ENCODE assay signal across 8 cellular contexts in the genomic region with DNA sequence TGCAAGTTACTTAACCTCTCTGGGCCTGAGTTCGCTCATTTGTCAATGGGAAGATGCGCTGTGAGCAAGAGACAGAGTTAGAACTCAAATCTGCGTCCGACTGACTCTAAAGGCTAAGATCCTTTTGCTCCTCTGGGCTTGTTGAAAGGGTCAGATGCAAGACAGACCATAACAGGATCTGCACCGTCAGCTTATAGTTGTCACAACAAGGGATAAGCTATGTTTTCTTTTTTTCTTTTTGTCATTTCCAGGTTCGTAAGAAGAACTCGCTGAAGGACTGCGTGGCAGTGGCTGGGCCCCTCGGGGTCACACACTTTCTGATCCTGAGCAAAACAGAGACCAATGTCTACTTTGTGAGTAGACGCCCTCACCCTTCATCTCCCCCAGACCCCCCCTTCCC. TPM values are rescaled to one million over a fixed set of nuclear protein-coding genes. Genes with fewer than 3 reads are reported as not detected.
DNase-seq lines count a peak whose midpoint lies in the region; ATAC-seq and TF ChIP-seq lines count a peak whose summit lies in the region.
"Had no signal": no experiment of that assay in that cellular context is flagged by ENCODE, and none has a peak within 500 bp of the region (broad histone marks: within the 10 kb centered on the region; RNA-seq: fewer than 3 reads in every experiment).

No MANE protein-coding gene starts in this region.

- peaks cover 53% of the 10 kb centered on the region for H3K36me3 Mint-ChIP-seq in activated CD4-positive, alpha-beta memory T cell treated with anti-CD3 and anti-CD28 coated beads for 36 hours
- peaks cover 50% of the 10 kb centered on the region for H3K36me3 Mint-ChIP-seq in stimulated activated memory B cell treated with anti-CD40 and anti-IgM and Interleukin-4, amounts not matched to agents 10 μg/mL and 1 μg/mL and 100 μg/mL, for 72 hours

- intact Hi-C loops in activated CD4-positive, alpha-beta memory T cell treated with anti-CD3 and anti-CD28 coated beads for 36 hours (cut with micrococcal nuclease): loop anchor here (5.0 to 10.0 kb wide), 3 partner anchors 145 to 1800 kb away; partner anchors contain the start of genes CD320, CDKN2D, KRI1 and MRPL4
- intact Hi-C loops in lower leg skin (cut with DNase I; ENCODE audit: low total_unique reads): no loop called here

- ATAC-seq in stimulated activated memory B cell treated with anti-CD40 and anti-IgM and Interleukin-4, amounts not matched to agents 10 μg/mL and 1 μg/mL and 100 μg/mL, for 72 hours: no peak
- ATAC-seq in GM21447 (IDR thresholded peaks at IDR 0.05; ENCODE audit: unreplicated experiment): no peak

- WGBS in iPS DF 6.9 (ENCODE audit: insufficient coverage, insufficient read length): no CpG with 5 or more reads among the region's 10 CpGs
- 80 to 81% methylated on average over 10 of the region's 10 CpGs for WGBS in lower leg skin, 2 donors

- H3K4me3 ChIP-seq in HEK293 (ENCODE audit: low read depth, low read length) (peak overlapping the region; percentile 93), iPS DF 6.9 (ENCODE audit: low read length) (peak overlapping the region; percentile 56; the same call in 1 of the 2 replicates), lower leg skin (ENCODE audit: low read depth, poor library complexity, severe bottlenecking) (no peak overlapping the region)

- POLR2A ChIA-PET in HEK293 (lab: Yijun Ruan, JAX): interaction anchor here (2.1 kb wide), 1 partner anchor 11 kb away, joined by 26 read pairs; no protein-coding TSS in a partner anchor
- POLR2A ChIA-PET in activated CD4-positive, alpha-beta memory T cell treated with anti-CD3 and anti-CD28 coated beads for 36 hours (lab: Charles Lee): interaction anchor here (1.0 to 7.2 kb wide), 4 partner anchors 8 to 14 kb away, joined by 3 to 76 read pairs (median 22); no protein-coding TSS in a partner anchor

- H3K36me3 ChIP-seq in HEK293 (ENCODE audit: control insufficient read depth in 2 of 2, insufficient read depth in 1 of 2, low read length in 2 of 2): peaks cover 14 to 51% of the 10 kb centered on the region in 2 experiments; a peak in 2 of 3 replicates
- H3K36me3 ChIP-seq in iPS DF 6.9 (ENCODE audit: control insufficient read depth, insufficient read depth, low read length): peaks cover 33% of the 10 kb centered on the region

- peak overlapping the region; percentile 99 for H3K27ac Mint-ChIP-seq in activated CD4-positive, alpha-beta memory T cell treated with anti-CD3 and anti-CD28 coated beads for 36 hours
- H3K27ac Mint-ChIP-seq in stimulated activated memory B cell treated with anti-CD40 and anti-IgM and Interleukin-4, amounts not matched to agents 10 μg/mL and 1 μg/mL and 100 μg/mL, for 72 hours: peak overlapping the region; percentile 99

- peaks cover 72% of the 10 kb centered on the region for H3K4me1 Mint-ChIP-seq in activated CD4-positive, alpha-beta memory T cell treated with anti-CD3 and anti-CD28 coated beads for 36 hours (ENCODE audit: low read depth)
- H3K4me1 Mint-ChIP-seq in stimulated activated memory B cell treated with anti-CD40 and anti-IgM and Interleukin-4, amounts not matched to agents 10 μg/mL and 1 μg/mL and 100 μg/mL, for 72 hours: peaks cover 82% of the 10 kb centered on the region

- TF ChIP-seq CTCF in HEK293 (tag by site-specific recombination; IDR thresholded peaks at IDR 0.05): no peak
- TF ChIP-seq CTCF in lower leg skin (IDR thresholded peaks at IDR 0.05): no peak

- no peak for DNase-seq in activated CD4-positive, alpha-beta memory T cell treated with anti-CD3 and anti-CD28 coated beads for 36 hours
- DNase-seq in iPS DF 6.9 (ENCODE audit: low read depth, low spot score): no peak
- no peak for DNase-seq in activated CD8-positive, alpha-beta memory T cell treated with anti-CD3 and anti-CD28 coated beads, Interleukin-2, amount 50 U/mL, for 48 hours
- no peak for DNase-seq in lower leg skin (ENCODE audit: low spot score in 2 of 2)
- DNase-seq: HCEC 1CT had no signal

- H3K4me3 Mint-ChIP-seq in activated CD4-positive, alpha-beta memory T cell treated with anti-CD3 and anti-CD28 coated beads for 36 hours: peak overlapping the region; percentile 88
- H3K4me3 Mint-ChIP-seq in stimulated activated memory B cell treated with anti-CD40 and anti-IgM and Interleukin-4, amounts not matched to agents 10 μg/mL and 1 μg/mL and 100 μg/mL, for 72 hours: peak overlapping the region; percentile 73

- H3K9me3 ChIP-seq in HEK293 (ENCODE audit: control insufficient read depth, insufficient read depth, low read depth, low read length): no peaks in the 10 kb centered on the region
- H3K9me3 ChIP-seq in iPS DF 6.9 (ENCODE audit: control insufficient read depth, insufficient read depth, low read length): no peaks in the 10 kb centered on the region

- no peak for TF ChIP-seq POLR2A in lower leg skin (IDR thresholded peaks at IDR 0.05)

- no peaks in the 10 kb centered on the region for H3K27me3 ChIP-seq in iPS DF 6.9 (ENCODE audit: control insufficient read depth, insufficient read depth, low read length)

- H3K27ac ChIP-seq in HEK293 (ENCODE audit: extremely low read depth, low read depth, low read length) (peak overlapping the region; percentile 65; the same call in 1 of the 2 replicates), iPS DF 6.9 (ENCODE audit: low read length) (no peak overlapping the region)

- no peaks in the 10 kb centered on the region for H3K27me3 Mint-ChIP-seq in activated CD4-positive, alpha-beta memory T cell treated with anti-CD3 and anti-CD28 coated beads for 36 hours
- no peaks in the 10 kb centered on the region for H3K27me3 Mint-ChIP-seq in stimulated activated memory B cell treated with anti-CD40 and anti-IgM and Interleukin-4, amounts not matched to agents 10 μg/mL and 1 μg/mL and 100 μg/mL, for 72 hours

- H3K9me3 Mint-ChIP-seq in activated CD4-positive, alpha-beta memory T cell treated with anti-CD3 and anti-CD28 coated beads for 36 hours: no peaks in the 10 kb centered on the region
- no peaks in the 10 kb centered on the region for H3K9me3 Mint-ChIP-seq in stimulated activated memory B cell treated with anti-CD40 and anti-IgM and Interleukin-4, amounts not matched to agents 10 μg/mL and 1 μg/mL and 100 μg/mL, for 72 hours

- CTCF ChIA-PET in HEK293 (lab: Yijun Ruan, JAX): interaction anchor here (0.9 to 1.8 kb wide), 5 partner anchors 7 to 177 kb away, joined by 3 to 7 read pairs (median 4); no protein-coding TSS in a partner anchor
- CTCF ChIA-PET in activated CD4-positive, alpha-beta memory T cell treated with anti-CD3 and anti-CD28 coated beads for 36 hours (lab: Charles Lee): interaction anchor here (0.7 to 3.5 kb wide), 6 partner anchors 9 to 143 kb away, joined by 3 to 16 read pairs (median 7); partner anchors contain the start of gene EIF3G

- H3K4me1 ChIP-seq in HEK293 (ENCODE audit: control insufficient read depth, insufficient read depth, low read length) (no peaks in the 10 kb centered on the region), iPS DF 6.9 (ENCODE audit: control insufficient read depth, insufficient read depth, low read length) (no peaks in the 10 kb centered on the region)

TF ChIP-seq in HEK293, 187 proteins besides CTCF, POLR2A, EP300 and RAD21:
- TF ChIP-seq ZNF571 (tag by site-specific recombination; IDR thresholded peaks at IDR 0.05): no peak
- TF ChIP-seq, protein P1, sequence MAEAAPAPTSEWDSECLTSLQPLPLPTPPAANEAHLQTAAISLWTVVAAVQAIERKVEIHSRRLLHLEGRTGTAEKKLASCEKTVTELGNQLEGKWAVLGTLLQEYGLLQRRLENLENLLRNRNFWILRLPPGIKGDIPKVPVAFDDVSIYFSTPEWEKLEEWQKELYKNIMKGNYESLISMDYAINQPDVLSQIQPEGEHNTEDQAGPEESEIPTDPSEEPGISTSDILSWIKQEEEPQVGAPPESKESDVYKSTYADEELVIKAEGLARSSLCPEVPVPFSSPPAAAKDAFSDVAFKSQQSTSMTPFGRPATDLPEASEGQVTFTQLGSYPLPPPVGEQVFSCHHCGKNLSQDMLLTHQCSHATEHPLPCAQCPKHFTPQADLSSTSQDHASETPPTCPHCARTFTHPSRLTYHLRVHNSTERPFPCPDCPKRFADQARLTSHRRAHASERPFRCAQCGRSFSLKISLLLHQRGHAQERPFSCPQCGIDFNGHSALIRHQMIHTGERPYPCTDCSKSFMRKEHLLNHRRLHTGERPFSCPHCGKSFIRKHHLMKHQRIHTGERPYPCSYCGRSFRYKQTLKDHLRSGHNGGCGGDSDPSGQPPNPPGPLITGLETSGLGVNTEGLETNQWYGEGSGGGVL (tag by site-specific recombination; IDR thresholded peaks at IDR 0.05): no peak
- no peak for TF ChIP-seq ZNF707 (tag by site-specific recombination; IDR thresholded peaks at IDR 0.05)
- no peak for TF ChIP-seq ZNF121 (tag by site-specific recombination; IDR thresholded peaks at IDR 0.05)

RNA-seq across cellular contexts. Expression of gene PPAN, which starts 1.1 kb away (rescaled TPM):
- 100 to 1,000 TPM in 1 of 2 experiments, 10 to 100 TPM in 1; 99.2 to 107 TPM for total RNA-seq in activated CD4-positive, alpha-beta memory T cell treated with anti-CD3 and anti-CD28 coated beads for 36 hours
- total RNA-seq in lower leg skin: 10 to 100 TPM; 38.7 to 61.3 (median 52.9) TPM

RNA-seq across cellular contexts. Expression of gene P2RY11, which starts 4.2 kb away (rescaled TPM):
- 10 to 100 TPM; 28.4 to 29.6 TPM for total RNA-seq in activated CD4-positive, alpha-beta memory T cell treated with anti-CD3 and anti-CD28 coated beads for 36 hours
- total RNA-seq in lower leg skin: 10 to 100 TPM; 19.0 to 26.3 (median 22.5) TPM

RNA-seq across cellular contexts. Expression of gene ANGPTL6, which starts 4.8 kb away (rescaled TPM):
- 10 to 100 TPM; 11.8 to 12.4 TPM for total RNA-seq in activated CD4-positive, alpha-beta memory T cell treated with anti-CD3 and anti-CD28 coated beads for 36 hours
- total RNA-seq in lower leg skin: 1 to 10 TPM in 1 of 4 donors, under 1 TPM in 2, not detected in 1; 0.21 to 1.8 (median 0.68) TPM

RNA-seq across cellular contexts. Expression of gene EIF3G, which starts 12.4 kb away (rescaled TPM):
- 100 to 1,000 TPM; 218 to 245 TPM for total RNA-seq in activated CD4-positive, alpha-beta memory T cell treated with anti-CD3 and anti-CD28 coated beads for 36 hours
- 100 to 1,000 TPM; 292 to 348 (median 320) TPM for total RNA-seq in lower leg skin

RNA-seq across cellular contexts. Expression of gene SHFL, which starts 21.1 kb away (rescaled TPM):
- total RNA-seq in activated CD4-positive, alpha-beta memory T cell treated with anti-CD3 and anti-CD28 coated beads for 36 hours: 10 to 100 TPM; 53.5 to 62.9 TPM
- 10 to 100 TPM; 17.0 to 24.6 (median 23.3) TPM for total RNA-seq in lower leg skin

Comparison
In these comparisons a context has a peak if more than half of its experiments do, and no peak if none do; other contexts are left out.
1. RNA of gene ANGPTL6, which starts 4.8 kb away (total RNA-seq): 11.8 to 12.4 TPM in activated CD4-positive, alpha-beta memory T cell treated with anti-CD3 and anti-CD28 coated beads for 36 hours; 0.21 to 1.8 TPM in lower leg skin; every median in the first group is over 4 times any median in the second.